ENCODE assay signal across 8 cellular contexts in genomic region chr1:170074250-170075157, GRCh38. TPM values are rescaled to one million over a fixed set of nuclear protein-coding genes. Genes with fewer than 3 reads are reported as not detected.
DNase-seq lines count a peak whose midpoint lies in the region; ATAC-seq, FAIRE-seq and TF ChIP-seq lines count a peak whose summit lies in the region.

Gene KIFAP3 (minus strand): TSS chr1:170074695. CDS start chr1:170074467, 228 bp downstream.

- H3K27ac Mint-ChIP-seq in brain = peak within 1 kb of the TSS; percentile 84 to 97 (median 95)

- H3K4me1 Mint-ChIP-seq in brain = peaks cover 61% of the 10 kb centered on the region

- peak within 1 kb of the TSS; percentile 95 to 100 (median 99) for H3K4me3 Mint-ChIP-seq in brain

- peak; percentile 97 for ATAC-seq in GM18517 (IDR thresholded peaks at IDR 0.05; ENCODE audit: unreplicated experiment)
- peak; percentile 95 for ATAC-seq in HG03060 (IDR thresholded peaks at IDR 0.05; ENCODE audit: low read depth, unreplicated experiment)
- ATAC-seq in gastrocnemius medialis = peak; percentile 98 to 99

- peaks cover 16% of the 10 kb centered on the region for H3K27me3 Mint-ChIP-seq in brain

- H3K9me3 ChIP-seq in gastrocnemius medialis = no peaks in the 10 kb centered on the region

- DNase-seq in NCI-H2107 (lab: John Stamatoyannopoulos, UW) (peak; percentile 96), iPS DF 4.7 (ENCODE audit: extremely low read depth, low spot score) (peak; percentile 87), gastrocnemius medialis (peak; percentile 94 to 96)

- H3K27ac ChIP-seq in 22Rv1 (peak within 1 kb of the TSS; percentile 49), gastrocnemius medialis (peak within 1 kb of the TSS; percentile 79 to 85 (median 82))

- in situ Hi-C loops in gastrocnemius medialis (cut with MboI; ENCODE audit: low sequenced_read_pairs in 4 of 4) = no loop called here

- peaks cover 28% of the 10 kb centered on the region for H3K36me3 Mint-ChIP-seq in brain

- peaks cover 7 to 39% (median 25%) of the 10 kb centered on the region in 5 experiments for H3K9me3 Mint-ChIP-seq in brain

- peak; percentile 98 for FAIRE-seq in TTC549 (lab: Jason Lieb, UNC)

- peak; percentile 31 to 68 for TF ChIP-seq POLR2A in gastrocnemius medialis (IDR thresholded peaks at IDR 0.05)

- H3K4me1 ChIP-seq in gastrocnemius medialis = peaks cover 12 to 23% of the 10 kb centered on the region in 2 donors

- H3K36me3 ChIP-seq in gastrocnemius medialis = no peaks in the 10 kb centered on the region

- no peaks in the 10 kb centered on the region for H3K27me3 ChIP-seq in gastrocnemius medialis

- TF ChIP-seq CTCF in 22Rv1 (IDR thresholded peaks at IDR 0.05) (peak; percentile 83), brain (conservative IDR thresholded peaks at IDR 0.05) (peak; percentile 41 to 68), gastrocnemius medialis (IDR thresholded peaks at IDR 0.05 in 4 of 5, conservative IDR thresholded peaks at IDR 0.05 in 1 of 5) (peak; percentile 45 to 68 (median 60))

- intact Hi-C loops in gastrocnemius medialis (cut with DNase I; ENCODE audit: low total_unique reads) = loop anchor here (5.0 kb wide), 1 partner anchor 458 kb away; the partner anchor contains the start of gene GORAB

- peak within 1 kb of the TSS; percentile 74 to 88 (median 82) for H3K4me3 ChIP-seq in gastrocnemius medialis

RNA-seq across cellular contexts. Expression of gene KIFAP3, which starts in this region (rescaled TPM):
- 63.7 TPM for polyA plus RNA-seq in brain (ENCODE audit: insufficient read depth, low read depth, low replicate concordance)
- 10 to 100 TPM; 15.5 to 25.0 (median 18.0) TPM for total RNA-seq in gastrocnemius medialis

Comparison
In these comparisons a context has a peak if more than half of its experiments do, and no peak if none do; other contexts are left out.
1. Peak in every context shown above with its lines: DNase-seq, ATAC-seq, H3K4me3 ChIP-seq and H3K27ac ChIP-seq.